ENCODE assay signal across 35 cellular contexts in genomic region chr2:23976883-23977282, GRCh38. TPM values are rescaled to one million over a fixed set of nuclear protein-coding genes. Genes with fewer than 3 reads are reported as not detected.
"Had no signal": no experiment of that assay in that cellular context is flagged by ENCODE, and none has a peak within 500 bp of the region (broad histone marks: within the 10 kb centered on the region; RNA-seq: fewer than 3 reads in every experiment).

No MANE protein-coding gene starts in this region.

- H3K27me3 Mint-ChIP-seq: naive B cell; naive thymus-derived CD8-positive, alpha-beta T cell; natural killer cell treated with Interleukin-12 subunit alpha and Interleukin-12 subunit beta and Interleukin-15 and Interleukin-18, amount 100 ng/mL, for 72 hours; progenitor cell of endocrine pancreas; stimulated activated memory B cell treated with anti-CD40 and anti-IgM and Interleukin-4, amounts not matched to agents 10 μg/mL and 1 μg/mL and 100 μg/mL, for 72 hours; stimulated activated naive CD8-positive, alpha-beta T cell treated with anti-CD3 and anti-CD28 coated beads, Interleukin-15, amount 100 ng/mL, for 72 hours; type B pancreatic cell had no signal

- H3K4me2 ChIP-seq: smooth muscle cell had no signal

- H3K4me3 ChIP-seq: ovary, right atrium auricular region, skin epidermis, smooth muscle cell, spleen, suprapubic skin, testis, tibial artery, transverse colon, upper lobe of right lung, uterus had no signal

- H3K27me3 ChIP-seq: neutrophil, ovary, right atrium auricular region, spleen, suprapubic skin, testis, tibial artery, transverse colon, upper lobe of right lung, uterus had no signal

- H3K27ac ChIP-seq: neutrophil, ovary, parathyroid adenoma, right atrium auricular region, skin epidermis, spleen, suprapubic skin, testis, tibial artery, transverse colon, upper lobe of right lung, uterus had no signal

- H2AFZ ChIP-seq: parathyroid adenoma had no signal

- H3K4me1 ChIP-seq: parathyroid adenoma, right atrium auricular region, spleen, suprapubic skin, testis, tibial artery, transverse colon, upper lobe of right lung, uterus had no signal

- DNase-seq: naive B cell; naive thymus-derived CD8-positive, alpha-beta T cell; nephron progenitor cell; nucleus accumbens; ovary; posterior cingulate gyrus; retina; spleen; stimulated activated CD4-positive, alpha-beta T cell treated with anti-CD3 and anti-CD28 coated beads, Interleukin-12 subunit alpha, Interleukin-12 subunit beta, amount 100 ng/mL, for 4 hours; stimulated activated CD4-positive, alpha-beta T cell treated with anti-CD3 and anti-CD28 coated beads, Interleukin-1b, Interleukin-23, amount 100 ng/mL, for 48 hours; stimulated activated CD4-positive, alpha-beta T cell treated with anti-CD3 and anti-CD28 coated beads, Interleukin-4, amount 100 ng/mL, for 1 hour; stimulated activated CD4-positive, alpha-beta T cell treated with anti-CD3 and anti-CD28 coated beads, Interleukin-4, amount 100 ng/mL, for 4 hours; stimulated activated CD8-positive, alpha-beta memory T cell treated with anti-CD3 and anti-CD28 coated beads, Interleukin-4, amount 100 ng/mL, for 48 hours; stimulated activated naive CD4-positive, alpha-beta T cell; stimulated activated naive CD8-positive, alpha-beta T cell treated with anti-CD3 and anti-CD28 coated beads, Interleukin-15, amount 100 ng/mL, for 72 hours; stimulated activated naive CD8-positive, alpha-beta T cell treated with anti-CD3 and anti-CD28 coated beads, Interleukin-15, Interleukin-2, amounts not matched to agents 100 U/mL and 50 U/mL, for 24 hours; substantia nigra; testis; tibial artery; transverse colon; upper lobe of right lung; uterus had no signal

- H3K27ac Mint-ChIP-seq: naive B cell; naive thymus-derived CD8-positive, alpha-beta T cell; natural killer cell treated with Interleukin-12 subunit alpha and Interleukin-12 subunit beta and Interleukin-15 and Interleukin-18, amount 100 ng/mL, for 72 hours; stimulated activated memory B cell treated with anti-CD40 and anti-IgM and Interleukin-4, amounts not matched to agents 10 μg/mL and 1 μg/mL and 100 μg/mL, for 72 hours; stimulated activated naive CD8-positive, alpha-beta T cell treated with anti-CD3 and anti-CD28 coated beads, Interleukin-15, amount 100 ng/mL, for 72 hours; type B pancreatic cell had no signal

- H3K9me3 Mint-ChIP-seq: naive B cell; naive thymus-derived CD8-positive, alpha-beta T cell; natural killer cell treated with Interleukin-12 subunit alpha and Interleukin-12 subunit beta and Interleukin-15 and Interleukin-18, amount 100 ng/mL, for 72 hours; neural crest cell; stimulated activated memory B cell treated with anti-CD40 and anti-IgM and Interleukin-4, amounts not matched to agents 10 μg/mL and 1 μg/mL and 100 μg/mL, for 72 hours; stimulated activated naive CD8-positive, alpha-beta T cell treated with anti-CD3 and anti-CD28 coated beads, Interleukin-15, amount 100 ng/mL, for 72 hours; type B pancreatic cell had no signal

- ATAC-seq: naive thymus-derived CD8-positive, alpha-beta T cell; natural killer cell treated with Interleukin-12 subunit alpha and Interleukin-12 subunit beta and Interleukin-15 and Interleukin-18, amount 100 ng/mL, for 72 hours; sciatic nerve; stimulated activated memory B cell treated with anti-CD40 and anti-IgM and Interleukin-4, amounts not matched to agents 10 μg/mL and 1 μg/mL and 100 μg/mL, for 72 hours; stimulated activated naive CD8-positive, alpha-beta T cell treated with anti-CD3 and anti-CD28 coated beads, Interleukin-15, amount 100 ng/mL, for 72 hours; stimulated activated naive CD8-positive, alpha-beta T cell treated with anti-CD3 and anti-CD28 coated beads, Interleukin-15, Interleukin-2, amounts not matched to agents 100 U/mL and 50 U/mL, for 24 hours; upper lobe of right lung had no signal

- H3K4me3 Mint-ChIP-seq: naive B cell; naive thymus-derived CD8-positive, alpha-beta T cell; natural killer cell treated with Interleukin-12 subunit alpha and Interleukin-12 subunit beta and Interleukin-15 and Interleukin-18, amount 100 ng/mL, for 72 hours; nephron progenitor cell; neural crest cell; stimulated activated memory B cell treated with anti-CD40 and anti-IgM and Interleukin-4, amounts not matched to agents 10 μg/mL and 1 μg/mL and 100 μg/mL, for 72 hours; stimulated activated naive CD8-positive, alpha-beta T cell treated with anti-CD3 and anti-CD28 coated beads, Interleukin-15, amount 100 ng/mL, for 72 hours; type B pancreatic cell had no signal

- H3K9ac ChIP-seq: parathyroid adenoma had no signal

- H3K36me3 ChIP-seq: neutrophil, ovary, uterus had no signal

- H3K9me3 ChIP-seq: neutrophil, ovary, right atrium auricular region, spleen, suprapubic skin, testis, tibial artery, transverse colon, upper lobe of right lung, uterus had no signal

- H3K4me1 Mint-ChIP-seq: naive B cell; naive thymus-derived CD8-positive, alpha-beta T cell; nephron progenitor cell; neural crest cell; stimulated activated memory B cell treated with anti-CD40 and anti-IgM and Interleukin-4, amounts not matched to agents 10 μg/mL and 1 μg/mL and 100 μg/mL, for 72 hours; stimulated activated naive CD8-positive, alpha-beta T cell treated with anti-CD3 and anti-CD28 coated beads, Interleukin-15, amount 100 ng/mL, for 72 hours had no signal

- H3K36me3 Mint-ChIP-seq: natural killer cell treated with Interleukin-12 subunit alpha and Interleukin-12 subunit beta and Interleukin-15 and Interleukin-18, amount 100 ng/mL, for 72 hours had no signal

RNA-seq across cellular contexts. Expression of gene MFSD2B, which starts 33.0 kb away (rescaled TPM):
- total RNA-seq: omental fat pad, smooth muscle cell had no signal
